29 cellular contexts compared by ENCODE assay signal in the genomic region with DNA sequence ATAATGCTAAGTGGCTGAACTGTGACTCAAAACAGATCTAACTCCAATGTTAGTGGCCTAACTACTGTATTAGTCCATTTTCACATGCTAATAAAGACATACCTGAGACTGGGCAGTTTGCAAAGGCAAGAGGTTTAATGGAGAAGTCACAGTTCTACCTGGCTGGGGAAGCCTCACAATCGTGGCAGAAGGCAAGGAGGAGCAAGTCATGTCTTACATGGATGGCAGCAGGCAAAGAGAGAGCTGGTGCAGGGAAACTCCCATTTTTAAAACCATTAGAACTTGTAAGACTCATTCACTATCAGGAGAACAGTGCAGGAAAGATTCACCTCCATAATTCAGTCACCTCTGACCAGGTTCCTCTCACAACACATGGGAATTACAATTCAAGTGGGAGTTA.
"Had no signal": no experiment of that assay in that cellular context is flagged by ENCODE, and none has a peak within 500 bp of the region (broad histone marks: within the 10 kb centered on the region; RNA-seq: fewer than 3 reads in every experiment).

No MANE protein-coding gene starts in this region.

- H3K27me3 ChIP-seq: neural progenitor cell, ovary, spleen, stomach, thyroid gland, tibial nerve, upper lobe of left lung, vagina had no signal

- H3K9me3 ChIP-seq: psoas muscle, stomach, thoracic aorta, thyroid gland, upper lobe of left lung, vagina had no signal

- DNase-seq: natural killer cell; occipital lobe; ovary; posterior cingulate gyrus; psoas muscle; right cardiac atrium; spleen; stimulated activated CD4-positive, alpha-beta T cell treated with anti-CD3 and anti-CD28 coated beads, Interleukin-12 subunit alpha, Interleukin-12 subunit beta, amount 100 ng/mL, for 4 hours; stimulated activated CD4-positive, alpha-beta T cell treated with anti-CD3 and anti-CD28 coated beads, Interleukin-1b, Interleukin-23, amount 100 ng/mL, for 48 hours; stimulated activated CD4-positive, alpha-beta T cell treated with anti-CD3 and anti-CD28 coated beads, Interleukin-4, amount 100 ng/mL, for 1 hour; stimulated activated CD4-positive, alpha-beta T cell treated with anti-CD3 and anti-CD28 coated beads, Interleukin-4, amount 100 ng/mL, for 4 hours; stimulated activated CD8-positive, alpha-beta memory T cell treated with anti-CD3 and anti-CD28 coated beads, Interleukin-4, amount 100 ng/mL, for 48 hours; stimulated activated naive B cell treated with anti-CD40 and anti-IgM and Interleukin-4, amounts not matched to agents 10 μg/mL and 1 μg/mL and 100 μg/mL, for 72 hours; stimulated activated naive CD4-positive, alpha-beta T cell treated with Interleukin-2 at 50 U/mL for 16 hours; stomach; thyroid gland; trophoblast cell; upper lobe of left lung had no signal

- ATAC-seq: natural killer cell; psoas muscle; right cardiac atrium; sciatic nerve; stimulated activated naive B cell treated with anti-CD40 and anti-IgM and Interleukin-4, amounts not matched to agents 10 μg/mL and 1 μg/mL and 100 μg/mL, for 72 hours had no signal

- H3K36me3 Mint-ChIP-seq: neural progenitor cell had no signal

- H3K36me3 ChIP-seq: neural progenitor cell, ovary, spleen, stomach, thoracic aorta, thyroid gland, tibial nerve, upper lobe of left lung, vagina had no signal

- H3K27ac Mint-ChIP-seq: nephron; neural progenitor cell; stimulated activated naive B cell treated with anti-CD40 and anti-IgM and Interleukin-4, amounts not matched to agents 10 μg/mL and 1 μg/mL and 100 μg/mL, for 72 hours; stimulated activated naive CD8-positive, alpha-beta T cell treated with anti-CD3 and anti-CD28 coated beads, Interleukin-15, Interleukin-2, amounts not matched to agents 100 ng/mL and 50 ng/mL, for 24 hours had no signal

- H3K4me2 ChIP-seq: neural progenitor cell, smooth muscle cell had no signal

- H3K27ac ChIP-seq: neural progenitor cell, ovary, parathyroid adenoma, psoas muscle, skin epidermis, spleen, stomach, thoracic aorta, thyroid gland, tibial nerve, upper lobe of left lung, vagina had no signal

- FAIRE-seq: urothelium cell line had no signal

- H3K4me1 ChIP-seq: neural progenitor cell, parathyroid adenoma, psoas muscle, thyroid gland, upper lobe of left lung, vagina had no signal

- H2AFZ ChIP-seq: neural progenitor cell, parathyroid adenoma had no signal

- H3K4me3 ChIP-seq: neural progenitor cell, ovary, psoas muscle, skin epidermis, smooth muscle cell, spleen, stomach, thoracic aorta, thyroid gland, tibial nerve, upper lobe of left lung, vagina had no signal

- H3K79me2 ChIP-seq: parathyroid adenoma had no signal

- H3K4me1 Mint-ChIP-seq: neural progenitor cell had no signal

- H3K4me3 Mint-ChIP-seq: natural killer cell; nephron; neural progenitor cell; stimulated activated naive B cell treated with anti-CD40 and anti-IgM and Interleukin-4, amounts not matched to agents 10 μg/mL and 1 μg/mL and 100 μg/mL, for 72 hours; stimulated activated naive CD8-positive, alpha-beta T cell treated with anti-CD3 and anti-CD28 coated beads, Interleukin-15, Interleukin-2, amounts not matched to agents 100 ng/mL and 50 ng/mL, for 24 hours had no signal

- H3K9ac ChIP-seq: neural progenitor cell, parathyroid adenoma had no signal
